ENCODE assay signal across 14 cellular contexts in genomic region chr6:27161115-27161514, GRCh38.
A peak's percentile ranks its signal among the peaks of the same experiment; 100 is the strongest.
DNase-seq lines count a peak whose midpoint lies in the region; ATAC-seq, FAIRE-seq and TF ChIP-seq lines count a peak whose summit lies in the region.
"Had no signal": no experiment of that assay in that cellular context is flagged by ENCODE, and none has a peak within 500 bp of the region (broad histone marks: within the 10 kb centered on the region; RNA-seq: fewer than 3 reads in every experiment).

No MANE protein-coding gene starts in this region.

- H3K9ac ChIP-seq in HUES6 (ENCODE audit: low read length), result no peak overlapping the region
- H3K9ac ChIP-seq in iPS-20b (ENCODE audit: low read depth, low read length), result no peak overlapping the region
- H3K9ac ChIP-seq: BLaER1 treated with 17β-estradiol and CSF1 and Interleukin-3, amounts not matched to agents 10 nM and 100 nM had no signal

- peak overlapping the region; percentile 65; the same call in 1 of the 2 replicates for H2AFZ ChIP-seq in OCI-LY7 (ENCODE audit: low read length)

- POLR2A ChIA-PET in OCI-LY7 (lab: Charles Lee), result interaction anchor here (0.9 to 2.2 kb wide), 2 partner anchors 16 to 18 kb away, joined by 6 to 13 read pairs; no protein-coding TSS in a partner anchor

- H3K27me3 ChIP-seq in HUES6 (ENCODE audit: control insufficient read depth, insufficient read depth, low read length) (no peaks in the 10 kb centered on the region), iPS-20b (ENCODE audit: insufficient read depth, low read length) (peaks cover 20% of the 10 kb centered on the region; the same call in 1 of the 2 replicates), thyroid gland (no peaks in the 10 kb centered on the region)
- H3K27me3 ChIP-seq: SJSA1 had no signal

- H3K36me3 ChIP-seq in HUES6 (ENCODE audit: control insufficient read depth, insufficient read depth, low read length), result no peaks in the 10 kb centered on the region
- H3K36me3 ChIP-seq in OCI-LY7 (ENCODE audit: insufficient read depth, low read length), result no peaks in the 10 kb centered on the region
- H3K36me3 ChIP-seq in iPS-20b (ENCODE audit: insufficient read depth, low read depth, low read length), result no peaks in the 10 kb centered on the region
- no peaks in the 10 kb centered on the region for H3K36me3 ChIP-seq in thyroid gland
- H3K36me3 ChIP-seq: BLaER1 treated with 17β-estradiol and CSF1 and Interleukin-3, amounts not matched to agents 10 nM and 100 nM; SJSA1 had no signal

- no peaks in the 10 kb centered on the region for H3K79me2 ChIP-seq in OCI-LY7 (ENCODE audit: insufficient read depth, low read depth, low read length)

- CTCF ChIA-PET in OCI-LY7 (lab: Charles Lee; ENCODE audit: unreplicated experiment), result no interaction called here

- BruUV-seq in OCI-LY7 (replicated peaks; lab: Mats Ljungman, UMichigan), result no TSS peak

- 38 to 46% methylated on average over 1 of the region's 1 CpG for WGBS in thyroid gland, 2 donors

- H3K9me3 ChIP-seq in HUES6 (ENCODE audit: control insufficient read depth, insufficient read depth, low read depth, low read length), result no peaks in the 10 kb centered on the region
- H3K9me3 ChIP-seq in OCI-LY7 (ENCODE audit: low read length), result no peaks in the 10 kb centered on the region
- no peaks in the 10 kb centered on the region for H3K9me3 ChIP-seq in iPS-20b (ENCODE audit: insufficient read depth, low read depth, low read length)
- no peaks in the 10 kb centered on the region for H3K9me3 ChIP-seq in thyroid gland
- H3K9me3 ChIP-seq: BLaER1 treated with 17β-estradiol and CSF1 and Interleukin-3, amounts not matched to agents 10 nM and 100 nM; SJSA1 had no signal

- intact Hi-C loops in OCI-LY7 (cut with micrococcal nuclease; ENCODE audit: unreplicated experiment) (loop anchor here (5.0 kb wide), 2 partner anchors 151 to 446 kb away; partner anchors contain the start of gene POM121L2), thyroid gland (cut with DNase I) (no loop called here)

- peak; percentile 33 for FAIRE-seq in GM12892 (lab: Jason Lieb, UNC)

- 0 out of 2 replicates have a peak overlapping the region, but pooled peaks have one; percentile 36 for H3K4me3 ChIP-seq in HUES6 (ENCODE audit: low read depth, low read length)
- no peak overlapping the region for H3K4me3 ChIP-seq in OCI-LY7 (ENCODE audit: low read depth, low read length, poor library complexity, severe bottlenecking)
- H3K4me3 ChIP-seq in iPS-20b (ENCODE audit: low read length), result peak overlapping the region; percentile 18; the same call in 1 of the 2 replicates
- no peak overlapping the region for H3K4me3 ChIP-seq in thyroid gland (replicated peaks in 1 of 3)
- H3K4me3 ChIP-seq: BLaER1 treated with 17β-estradiol and CSF1 and Interleukin-3, amounts not matched to agents 10 nM and 100 nM; SJSA1 had no signal

- no peak for TF ChIP-seq CTCF in OCI-LY7 (conservative IDR thresholded peaks at IDR 0.05; ENCODE audit: low read length)
- TF ChIP-seq CTCF in thyroid gland (IDR thresholded peaks at IDR 0.05), result no peak

- H3K27ac ChIP-seq in HUES6 (ENCODE audit: low read depth, low read length), result no peak overlapping the region
- no peak overlapping the region for H3K27ac ChIP-seq in OCI-LY7 (ENCODE audit: low read depth, low read length, poor library complexity, severe bottlenecking)
- no peak overlapping the region for H3K27ac ChIP-seq in iPS-20b (ENCODE audit: low read length)
- no peak overlapping the region for H3K27ac ChIP-seq in thyroid gland
- H3K27ac ChIP-seq: BLaER1 treated with 17β-estradiol and CSF1 and Interleukin-3, amounts not matched to agents 10 nM and 100 nM; HL-60; SJSA1 had no signal

- no peaks in the 10 kb centered on the region for H3K9me2 ChIP-seq in OCI-LY7 (ENCODE audit: insufficient read depth, low read length)

- H3K4me1 ChIP-seq in HUES6 (ENCODE audit: control insufficient read depth, insufficient read depth, low read length) (peaks cover 9% of the 10 kb centered on the region), OCI-LY7 (ENCODE audit: insufficient read depth, low read length, poor library complexity, severe bottlenecking) (peaks cover 18% of the 10 kb centered on the region), iPS-20b (ENCODE audit: insufficient read depth, low read length) (peaks cover 14% of the 10 kb centered on the region), thyroid gland (no peaks in the 10 kb centered on the region)

- TF ChIP-seq POLR2A in GM12892 (IDR thresholded peaks at IDR 0.05; ENCODE audit: low read depth, low read length) (no peak), thyroid gland (IDR thresholded peaks at IDR 0.05) (no peak)

- ATAC-seq in GM21723 (IDR thresholded peaks at IDR 0.05; ENCODE audit: unreplicated experiment), result no peak

- H3K4me2 ChIP-seq in OCI-LY7 (ENCODE audit: low read length), result 0 out of 2 replicates have a peak overlapping the region, but pooled peaks have one; percentile 13

- no peak for DNase-seq in GM12892 (ENCODE audit: insufficient read length)
- DNase-seq in OCI-LY7 (ENCODE audit: low spot score), result no peak
- no peak for DNase-seq in C1 segment of cervical spinal cord (lab: John Stamatoyannopoulos, UW)
- no peak for DNase-seq in putamen (ENCODE audit: low spot score)
- DNase-seq in thyroid gland, result no peak
- DNase-seq: NCI-H1417 treated with DMSO at 0.1 percent for 48 hours, NCI-H2029, NCI-H2171 treated with DMSO at 0.1 percent for 48 hours had no signal

- no peaks in the 10 kb centered on the region for H4K20me1 ChIP-seq in OCI-LY7 (ENCODE audit: insufficient read depth, low read length)
- H4K20me1 ChIP-seq: BLaER1 treated with 17β-estradiol and CSF1 and Interleukin-3, amounts not matched to agents 10 nM and 100 nM had no signal

Comparison
In these comparisons a context has a peak if more than half of its experiments do, and no peak if none do; other contexts are left out.
1. H3K4me3 ChIP-seq: peak in HUES6 (single experiment) and iPS-20b (single experiment); none in OCI-LY7 (single experiment) and thyroid gland (0 of 3).